1 cellular context compared by ENCODE assay signal in genomic region chr5:74801941-74802340, GRCh38.
TF ChIP-seq lines count a peak whose summit lies in the region.

No MANE protein-coding gene starts in this region.

TF ChIP-seq in HepG2, 621 proteins besides CTCF, POLR2A, EP300 and RAD21 (continued from another document):
- TF ChIP-seq GLMP (CRISPR knock-in tag; IDR thresholded peaks at IDR 0.05; ENCODE audit: borderline replicate concordance), result no peak
- TF ChIP-seq TEAD3 (CRISPR knock-in tag; optimal IDR thresholded peaks at IDR 0.05; ENCODE audit: borderline replicate concordance), result no peak
- no peak for TF ChIP-seq ZBTB10 (CRISPR knock-in tag; IDR thresholded peaks at IDR 0.05; ENCODE audit: borderline replicate concordance)
- no peak for TF ChIP-seq ZKSCAN8 (CRISPR knock-in tag; IDR thresholded peaks at IDR 0.05; ENCODE audit: borderline replicate concordance)
- no peak for TF ChIP-seq ZNF329 (CRISPR knock-in tag; IDR thresholded peaks at IDR 0.05; ENCODE audit: low read depth)
- no peak for TF ChIP-seq MATR3 (CRISPR knock-in tag; IDR thresholded peaks at IDR 0.05)
- no peak for TF ChIP-seq SNAPC2 (CRISPR knock-in tag; IDR thresholded peaks at IDR 0.05)
- no peak for TF ChIP-seq MLLT10 (CRISPR knock-in tag; IDR thresholded peaks at IDR 0.05)
- no peak for TF ChIP-seq NR2F1 (CRISPR knock-in tag; IDR thresholded peaks at IDR 0.05)
- no peak for TF ChIP-seq CREB3 (CRISPR knock-in tag; IDR thresholded peaks at IDR 0.05)
- no peak for TF ChIP-seq ZNF326 (CRISPR knock-in tag; IDR thresholded peaks at IDR 0.05; ENCODE audit: borderline replicate concordance)
- no peak for TF ChIP-seq SIX4 (CRISPR knock-in tag; IDR thresholded peaks at IDR 0.05)
- no peak for TF ChIP-seq MAFG (CRISPR knock-in tag; IDR thresholded peaks at IDR 0.05)
- no peak for TF ChIP-seq ZNF766 (CRISPR knock-in tag; IDR thresholded peaks at IDR 0.05; ENCODE audit: borderline replicate concordance)
- no peak for TF ChIP-seq GMEB1 (CRISPR knock-in tag; IDR thresholded peaks at IDR 0.05; ENCODE audit: borderline replicate concordance)
- TF ChIP-seq NR0B2 (CRISPR knock-in tag; IDR thresholded peaks at IDR 0.05), result no peak
